In the genomic region with DNA sequence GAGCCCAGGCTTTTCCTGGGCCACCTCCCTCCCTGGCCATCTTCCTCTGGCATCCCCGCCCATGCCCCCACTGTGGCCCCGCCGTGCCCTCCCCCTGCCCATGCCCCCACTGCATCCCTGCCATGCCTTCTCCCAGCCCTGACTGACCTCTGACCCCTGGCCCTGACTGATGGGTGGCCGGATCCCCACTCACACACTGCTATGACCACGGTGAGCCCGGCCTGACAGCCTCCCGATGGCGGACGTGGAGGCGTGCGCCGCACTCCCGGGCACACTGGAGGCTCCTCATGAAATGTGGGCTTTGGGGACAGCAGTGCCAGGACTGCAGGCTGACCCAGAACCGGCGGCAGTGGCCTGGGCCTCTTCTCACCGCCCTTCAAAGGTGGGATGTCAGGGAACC, we compare ENCODE assay signal across 1 cellular context.
TF ChIP-seq lines count a peak whose summit lies in the region.

No MANE protein-coding gene starts in this region.

TF ChIP-seq in HepG2, 621 proteins besides CTCF, POLR2A, EP300 and RAD21:
- TF ChIP-seq KDM5B (CRISPR knock-in tag; IDR thresholded peaks at IDR 0.05; ENCODE audit: borderline replicate concordance), result 0 out of 2 replicates have a peak, but pooled peaks have one; percentile 5
- TF ChIP-seq BRCA1 (CRISPR knock-in tag; IDR thresholded peaks at IDR 0.05), result no peak
